Comparison of ENCODE assay signal across 12 cellular contexts in the genomic region with DNA sequence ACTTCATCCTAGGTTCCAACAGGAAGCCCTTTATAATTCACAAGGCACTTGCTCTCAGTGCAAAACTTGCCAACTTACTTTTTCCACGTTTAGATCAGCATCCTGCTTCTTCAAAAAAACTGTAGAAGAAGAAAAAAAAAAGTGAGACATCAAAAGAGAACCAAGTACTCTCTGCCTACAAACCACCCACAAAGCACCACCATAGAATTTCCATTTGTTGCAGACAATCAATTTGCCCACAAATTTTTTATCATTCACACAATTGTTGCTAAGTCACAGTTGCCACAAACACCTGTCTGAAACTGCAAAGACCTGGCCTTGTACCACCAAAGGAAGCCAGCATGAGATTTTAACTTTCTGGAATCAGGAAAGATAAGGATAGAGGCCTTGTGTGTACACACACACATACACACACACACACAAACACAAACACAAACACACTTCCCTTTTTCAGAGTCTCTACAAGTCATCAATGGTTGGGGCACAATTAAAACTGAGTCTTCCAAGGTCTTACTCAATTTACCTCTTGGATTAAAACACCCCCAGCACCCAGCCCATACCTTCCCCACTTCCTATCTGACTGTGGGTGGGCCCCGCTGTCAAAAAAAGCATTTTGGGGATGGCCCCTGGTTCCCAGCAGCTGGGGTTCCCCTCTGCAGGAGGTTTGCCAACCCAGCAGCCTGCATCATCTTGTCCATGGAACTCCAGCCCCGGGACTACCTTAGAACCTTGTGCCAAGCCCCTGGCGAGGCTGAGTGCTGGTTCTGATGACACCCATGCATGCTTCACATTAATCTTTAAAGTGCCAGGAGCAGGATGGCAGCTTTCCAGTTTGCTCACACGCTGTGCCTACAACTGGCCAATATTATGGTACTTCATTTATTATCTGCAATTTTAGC. TPM values are rescaled to one million over a fixed set of nuclear protein-coding genes. Genes with fewer than 3 reads are reported as not detected.
DNase-seq lines count a peak whose midpoint lies in the region; ATAC-seq and TF ChIP-seq lines count a peak whose summit lies in the region.
"Had no signal": no experiment of that assay in that cellular context is flagged by ENCODE, and none has a peak within 500 bp of the region (broad histone marks: within the 10 kb centered on the region; RNA-seq: fewer than 3 reads in every experiment).

No MANE protein-coding gene starts in this region.

- H3K4me1 ChIP-seq in BLaER1 (peaks cover 100% of the 10 kb centered on the region), right atrium auricular region (peaks cover 0 to 98% of the 10 kb centered on the region in 2 donors), Karpas-422 (ENCODE audit: low read length) (peaks cover 97% of the 10 kb centered on the region)

- H3K9me3 ChIP-seq in BLaER1 (no peaks in the 10 kb centered on the region), right atrium auricular region (no peaks in the 10 kb centered on the region), Karpas-422 (ENCODE audit: low read length) (no peaks in the 10 kb centered on the region)

- H3K36me3 ChIP-seq in BLaER1 = peaks cover 10% of the 10 kb centered on the region; the same call in 1 of the 2 replicates
- H3K36me3 ChIP-seq in right atrium auricular region = no peaks in the 10 kb centered on the region
- H3K36me3 ChIP-seq in Karpas-422 (ENCODE audit: insufficient read depth, low read length) = peaks cover 7% of the 10 kb centered on the region; the same call in 1 of the 2 replicates

- no peak overlapping the region for H2AFZ ChIP-seq in Karpas-422 (ENCODE audit: low read length)

- no peak overlapping the region for H3K4me3 ChIP-seq in BLaER1
- no peak overlapping the region for H3K4me3 ChIP-seq in right atrium auricular region
- no peak overlapping the region for H3K4me3 ChIP-seq in Karpas-422 (ENCODE audit: low read length)

- H3K27me3 ChIP-seq in BLaER1 (no peaks in the 10 kb centered on the region), right atrium auricular region (no peaks in the 10 kb centered on the region), Karpas-422 (ENCODE audit: low read length) (no peaks in the 10 kb centered on the region)

- peaks cover 28% of the 10 kb centered on the region for H3K36me3 Mint-ChIP-seq in activated CD4-positive, alpha-beta memory T cell treated with anti-CD3 and anti-CD28 coated beads for 36 hours

- peak overlapping the region; percentile 86 for H3K27ac Mint-ChIP-seq in activated CD4-positive, alpha-beta memory T cell treated with anti-CD3 and anti-CD28 coated beads for 36 hours

- H3K4me1 Mint-ChIP-seq in activated CD4-positive, alpha-beta memory T cell treated with anti-CD3 and anti-CD28 coated beads for 36 hours (ENCODE audit: low read depth) = peaks cover 75% of the 10 kb centered on the region

- no peak for ATAC-seq in GM21381 (IDR thresholded peaks at IDR 0.05; ENCODE audit: unreplicated experiment)

- POLR2A ChIA-PET in activated CD4-positive, alpha-beta memory T cell treated with anti-CD3 and anti-CD28 coated beads for 36 hours (lab: Charles Lee) = interaction anchor here (0.8 to 3.5 kb wide), 5 partner anchors 9 to 82 kb away, joined by 3 to 26 read pairs (median 4); a partner anchor contains a TSS

- no peaks in the 10 kb centered on the region for H3K27me3 Mint-ChIP-seq in activated CD4-positive, alpha-beta memory T cell treated with anti-CD3 and anti-CD28 coated beads for 36 hours

- no peak overlapping the region for H3K9ac ChIP-seq in BLaER1
- no peak overlapping the region for H3K9ac ChIP-seq in Karpas-422 (ENCODE audit: low read length)

- no peaks in the 10 kb centered on the region for H3K9me2 ChIP-seq in Karpas-422 (replicated peaks; ENCODE audit: insufficient read depth, low read length)

- peaks cover 96% of the 10 kb centered on the region for H4K20me1 ChIP-seq in BLaER1
- H4K20me1 ChIP-seq in Karpas-422 (ENCODE audit: insufficient read depth, low read depth, low read length) = no peaks in the 10 kb centered on the region

- H3K4me3 Mint-ChIP-seq in activated CD4-positive, alpha-beta memory T cell treated with anti-CD3 and anti-CD28 coated beads for 36 hours = peak overlapping the region; percentile 10

- H3K79me2 ChIP-seq in Karpas-422 (ENCODE audit: low read length) = peaks cover 100% of the 10 kb centered on the region

- intact Hi-C loops in activated CD4-positive, alpha-beta memory T cell treated with anti-CD3 and anti-CD28 coated beads for 36 hours (cut with micrococcal nuclease) = loop anchor here (1.0 kb wide), 5 partner anchors 8 to 170 kb away; no protein-coding TSS in a partner anchor

- H3K9me3 Mint-ChIP-seq in activated CD4-positive, alpha-beta memory T cell treated with anti-CD3 and anti-CD28 coated beads for 36 hours = no peaks in the 10 kb centered on the region

- peak overlapping the region; percentile 50 for H3K4me2 ChIP-seq in BLaER1
- no peak overlapping the region for H3K4me2 ChIP-seq in Karpas-422 (ENCODE audit: low read depth, low read length, poor library complexity, severe bottlenecking)

- H3K27ac ChIP-seq in BLaER1 = peak overlapping the region; percentile 8; the same call in 1 of the 2 replicates
- H3K27ac ChIP-seq in right atrium auricular region = peak overlapping the region; percentile 8 to 46
- no peak overlapping the region for H3K27ac ChIP-seq in Karpas-422 (ENCODE audit: low read length)
- H3K27ac ChIP-seq: HL-60 had no signal

- CTCF ChIA-PET in activated CD4-positive, alpha-beta memory T cell treated with anti-CD3 and anti-CD28 coated beads for 36 hours (lab: Charles Lee) = interaction anchor here (0.9 to 1.1 kb wide), 5 partner anchors 18 to 197 kb away, joined by 3 to 4 read pairs (median 3); no protein-coding TSS in a partner anchor

- DNase-seq in DMS79 treated with DMSO at 0.1 percent for 48 hours (lab: John Stamatoyannopoulos, UW) = peak; percentile 45
- peak; percentile 62 for DNase-seq in activated CD4-positive, alpha-beta memory T cell treated with anti-CD3 and anti-CD28 coated beads for 36 hours
- no peak for DNase-seq in right atrium auricular region (ENCODE audit: low spot score)
- DNase-seq in putamen (ENCODE audit: low spot score) = no peak
- DNase-seq in activated gamma-delta T cell (lab: John Stamatoyannopoulos, UW) = no peak
- no peak for DNase-seq in Karpas-422
- DNase-seq: dermis blood vessel endothelial cell; NCI-H2227 treated with DMSO at 0.1 percent for 48 hours; stimulated activated CD4-positive, alpha-beta T cell treated with anti-CD3 and anti-CD28 coated beads, Interleukin-15, amount 100 ng/mL, for 24 hours had no signal

- TF ChIP-seq CTCF in right atrium auricular region (IDR thresholded peaks at IDR 0.05) = no peak

RNA-seq across cellular contexts. Expression of a gene that starts 26.5 kb away (rescaled TPM):
- total RNA-seq in activated CD4-positive, alpha-beta memory T cell treated with anti-CD3 and anti-CD28 coated beads for 36 hours = 100 to 1,000 TPM; 353 to 365 TPM
- 10 to 100 TPM; 78.9 to 98.7 TPM for total RNA-seq in right atrium auricular region
- total RNA-seq in Karpas-422 (2014; rRNA removed; shearing (Covaris generic); ENCODE audit: low replicate concordance) = 249 and 311 TPM in 2 replicates

Comparison
In these comparisons a context has a peak if more than half of its experiments do, and no peak if none do; other contexts are left out.
1. DNase-seq: peak in DMS79 treated with DMSO at 0.1 percent for 48 hours (single experiment) and activated CD4-positive, alpha-beta memory T cell treated with anti-CD3 and anti-CD28 coated beads for 36 hours (single experiment); none in right atrium auricular region (single experiment), putamen (single experiment), activated gamma-delta T cell (single experiment) and Karpas-422 (single experiment).